In genomic region chr2:29560566-29560965, GRCh38 we compare ENCODE assay signal across 23 cellular contexts.
"Had no signal": no experiment of that assay in that cellular context is flagged by ENCODE, and none has a peak within 500 bp of the region (broad histone marks: within the 10 kb centered on the region; RNA-seq: fewer than 3 reads in every experiment).

No MANE protein-coding gene starts in this region.

- H3K9me3 ChIP-seq: ovary, psoas muscle, right lobe of liver, sigmoid colon, stomach, thoracic aorta, tibial artery, transverse colon, upper lobe of right lung, uterus had no signal

- H3K4me3 ChIP-seq: neural progenitor cell, ovary, psoas muscle, right lobe of liver, sigmoid colon, stomach, thoracic aorta, tibial artery, transverse colon, upper lobe of right lung, uterus had no signal

- H3K4me1 ChIP-seq: neural progenitor cell, parathyroid adenoma, psoas muscle, sigmoid colon, stomach, tibial artery, transverse colon, upper lobe of right lung, uterus had no signal

- DNase-seq: naive thymus-derived CD4-positive, alpha-beta T cell; natural killer cell; ovary; posterior cingulate gyrus; psoas muscle; right cardiac atrium; right lobe of liver; sigmoid colon; small intestine; stimulated activated CD4-positive, alpha-beta T cell treated with anti-CD3 and anti-CD28 coated beads, Interleukin-15, amount 100 ng/mL, for 24 hours; stimulated activated CD4-positive, alpha-beta T cell treated with anti-CD3 and anti-CD28 coated beads, Interleukin-2, amount 100 ng/mL, for 24 hours; stimulated activated CD4-positive, alpha-beta T cell treated with anti-CD3 and anti-CD28 coated beads, Interleukin-2, amount 100 ng/mL, for 48 hours; stimulated activated CD4-positive, alpha-beta T cell treated with anti-CD3 and anti-CD28 coated beads, Interleukin-4, amount 100 ng/mL, for 24 hours; stimulated activated naive B cell treated with anti-CD40 and anti-IgM and Interleukin-4, amounts not matched to agents 10 μg/mL and 1 μg/mL and 100 μg/mL, for 72 hours; stimulated activated naive CD4-positive, alpha-beta T cell treated with Interleukin-2 at 50 U/mL for 16 hours; stomach; transverse colon; upper lobe of right lung; uterus had no signal

- H3K27ac ChIP-seq: neural progenitor cell, ovary, parathyroid adenoma, psoas muscle, right lobe of liver, sigmoid colon, stomach, thoracic aorta, tibial artery, transverse colon, upper lobe of right lung, uterus had no signal

- H3K36me3 ChIP-seq: neural progenitor cell, ovary, right lobe of liver, sigmoid colon, stomach, thoracic aorta, tibial artery, transverse colon, upper lobe of right lung, uterus had no signal

- H3K27me3 ChIP-seq: neural progenitor cell, ovary, right lobe of liver, sigmoid colon, stomach, tibial artery, transverse colon, upper lobe of right lung, uterus had no signal
